9 cellular contexts compared by ENCODE assay signal in genomic region chr6:125611573-125612399, GRCh38.
DNase-seq lines count a peak whose midpoint lies in the region; ATAC-seq and TF ChIP-seq lines count a peak whose summit lies in the region.
"Had no signal": no experiment of that assay in that cellular context is flagged by ENCODE, and none has a peak within 500 bp of the region (broad histone marks: within the 10 kb centered on the region; RNA-seq: fewer than 3 reads in every experiment).

No MANE protein-coding gene starts in this region.

- TF ChIP-seq CTCF in heart left ventricle (IDR thresholded peaks at IDR 0.05) (no peak), psoas muscle (IDR thresholded peaks at IDR 0.05) (no peak)

- H3K27me3 Mint-ChIP-seq in natural killer cell treated with Interleukin-12 subunit alpha and Interleukin-12 subunit beta and Interleukin-15 and Interleukin-18, amount 100 ng/mL, for 72 hours: peaks cover 7 to 34% of the 10 kb centered on the region in 2 donors

- H3K9me3 ChIP-seq in heart left ventricle: peaks cover 0 to 5% (median 0%) of the 10 kb centered on the region in 12 donors
- no peaks in the 10 kb centered on the region for H3K9me3 ChIP-seq in psoas muscle

- H3K4me3 ChIP-seq in H7 (ENCODE audit: insufficient read depth, low read depth, low read length) (no peak overlapping the region), heart left ventricle (peak overlapping the region in 9 of 12 donors; percentile 2 to 43 (median 32)), psoas muscle (peak overlapping the region; percentile 17)

- H3K36me3 ChIP-seq in H7 (replicated peaks; ENCODE audit: control insufficient read depth, insufficient read depth, low read length) (no peaks in the 10 kb centered on the region), heart left ventricle (no peaks in the 10 kb centered on the region), psoas muscle (ENCODE audit: insufficient read depth in 1 of 2, low read depth in 1 of 2) (no peaks in the 10 kb centered on the region)

- H3K4me1 ChIP-seq in heart left ventricle (peaks cover 0 to 19% (median 8%) of the 10 kb centered on the region in 12 donors), psoas muscle (no peaks in the 10 kb centered on the region)

- H3K27me3 ChIP-seq in H7 (ENCODE audit: control insufficient read depth, insufficient read depth, low read length) (no peaks in the 10 kb centered on the region), heart left ventricle (no peaks in the 10 kb centered on the region), psoas muscle (ENCODE audit: insufficient read depth in 3 of 3, low read length in 2 of 3) (no peaks in the 10 kb centered on the region)

- DNase-seq in H7 (peak; percentile 35), SHP77 treated with DMSO at 0.1 percent for 48 hours (lab: John Stamatoyannopoulos, UW) (peak; percentile 50), heart left ventricle (peak in 3 of 5 donors; percentile 27 to 35 (median 29)), psoas muscle (no peak), NCI-H82 (lab: John Stamatoyannopoulos, UW) (no peak)
- no peak for DNase-seq in natural killer cell treated with Interleukin-12 subunit alpha and Interleukin-12 subunit beta and Interleukin-15 and Interleukin-18, amount 100 ng/mL, for 72 hours (ENCODE audit: low spot score)
- DNase-seq in activated naive CD4-positive, alpha-beta T cell treated with anti-CD3 and anti-CD28 coated beads, Interleukin-2, amount 50 U/mL, for 16 hours: no peak
- DNase-seq in stimulated activated CD4-positive, alpha-beta T cell treated with anti-CD3 and anti-CD28 coated beads, Interleukin-1b, Interleukin-23, amount 100 ng/mL, for 48 hours: no peak

- H3K4me1 Mint-ChIP-seq in natural killer cell treated with Interleukin-12 subunit alpha and Interleukin-12 subunit beta and Interleukin-15 and Interleukin-18, amount 100 ng/mL, for 72 hours (ENCODE audit: low read depth in 2 of 2): no peaks in the 10 kb centered on the region

- whole genome bisulfite sequencing in heart left ventricle, 4 donors: 20 to 25% (median 22%) methylated on average over 11 of the region's 11 CpGs
- WGBS in psoas muscle, 3 donors: 24 to 33% (median 26%) methylated on average over 11 of the region's 11 CpGs

- no peak overlapping the region for H3K27ac Mint-ChIP-seq in natural killer cell treated with Interleukin-12 subunit alpha and Interleukin-12 subunit beta and Interleukin-15 and Interleukin-18, amount 100 ng/mL, for 72 hours

- ATAC-seq in heart left ventricle (peak; percentile 63 to 83 (median 76)), psoas muscle (peak in 1 of 4 donors; percentile 36)
- ATAC-seq in natural killer cell treated with Interleukin-12 subunit alpha and Interleukin-12 subunit beta and Interleukin-15 and Interleukin-18, amount 100 ng/mL, for 72 hours: no peak
- ATAC-seq: HCT116 had no signal

- H3K36me3 Mint-ChIP-seq in natural killer cell treated with Interleukin-12 subunit alpha and Interleukin-12 subunit beta and Interleukin-15 and Interleukin-18, amount 100 ng/mL, for 72 hours: no peaks in the 10 kb centered on the region

- no peak for TF ChIP-seq POLR2A in heart left ventricle (IDR thresholded peaks at IDR 0.05)

- no peak overlapping the region for H3K4me3 Mint-ChIP-seq in natural killer cell treated with Interleukin-12 subunit alpha and Interleukin-12 subunit beta and Interleukin-15 and Interleukin-18, amount 100 ng/mL, for 72 hours

- H3K9me3 Mint-ChIP-seq in natural killer cell treated with Interleukin-12 subunit alpha and Interleukin-12 subunit beta and Interleukin-15 and Interleukin-18, amount 100 ng/mL, for 72 hours: no peaks in the 10 kb centered on the region

- H3K27ac ChIP-seq in heart left ventricle: peak overlapping the region in 10 of 12 donors; percentile 7 to 61 (median 42)
- H3K27ac ChIP-seq in psoas muscle: no peak overlapping the region

- intact Hi-C loops in heart left ventricle (cut with DNase I): loop anchor here in 1 of 10 donors (10.0 kb wide), 1 partner anchor 133 kb away; the partner anchor contains the start of gene HEY2
- intact Hi-C loops in psoas muscle (cut with DNase I): no loop called here

Comparison
In these comparisons a context has a peak if more than half of its experiments do, and no peak if none do; other contexts are left out.
1. DNase-seq: peak in H7 (single experiment), SHP77 treated with DMSO at 0.1 percent for 48 hours (single experiment) and heart left ventricle (3 of 5); none in psoas muscle (0 of 2), natural killer cell treated with Interleukin-12 subunit alpha and Interleukin-12 subunit beta and Interleukin-15 and Interleukin-18, amount 100 ng/mL, for 72 hours (single experiment), NCI-H82 (single experiment), activated naive CD4-positive, alpha-beta T cell treated with anti-CD3 and anti-CD28 coated beads, Interleukin-2, amount 50 U/mL, for 16 hours (single experiment) and stimulated activated CD4-positive, alpha-beta T cell treated with anti-CD3 and anti-CD28 coated beads, Interleukin-1b, Interleukin-23, amount 100 ng/mL, for 48 hours (single experiment).
2. ATAC-seq: peak in heart left ventricle (4 of 4); none in natural killer cell treated with Interleukin-12 subunit alpha and Interleukin-12 subunit beta and Interleukin-15 and Interleukin-18, amount 100 ng/mL, for 72 hours (0 of 2).